In the genomic region with DNA sequence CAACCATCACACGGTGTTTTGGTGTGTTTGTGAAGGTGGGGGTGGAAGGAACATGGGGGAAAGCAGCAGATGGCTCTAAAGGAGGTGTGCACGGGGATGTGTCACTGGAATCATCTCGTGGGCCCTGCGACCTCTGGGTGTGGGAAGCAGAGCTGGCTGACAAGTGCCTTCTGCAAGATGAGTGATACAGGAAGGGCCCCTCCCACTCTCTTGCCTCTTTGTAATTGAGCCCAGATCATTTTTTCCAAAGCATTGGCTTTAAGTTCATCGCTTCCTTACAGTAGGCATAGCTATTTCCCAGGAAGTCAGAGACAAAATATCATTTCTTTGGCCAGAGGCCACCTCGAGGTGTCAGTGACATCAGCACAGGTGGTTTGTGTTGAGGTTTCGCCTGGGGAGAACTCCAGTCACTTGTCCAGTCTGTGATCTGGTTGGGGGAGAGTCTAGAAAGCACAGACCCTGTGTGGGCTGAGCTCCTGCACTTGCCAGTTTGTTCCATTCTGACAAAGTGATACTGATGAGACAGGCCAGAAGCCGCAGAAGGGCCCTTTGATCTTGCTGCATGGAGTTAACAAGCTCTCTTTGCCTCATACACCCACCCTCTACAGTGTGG, we compare ENCODE assay signal across 8 cellular contexts. TPM values are rescaled to one million over a fixed set of nuclear protein-coding genes. Genes with fewer than 3 reads are reported as not detected.
DNase-seq lines count a peak whose midpoint lies in the region; ATAC-seq lines count a peak whose summit lies in the region.

No MANE protein-coding gene starts in this region.

- peaks cover 19% of the 10 kb centered on the region for H3K4me1 Mint-ChIP-seq in T-helper 17 cell
- peaks cover 70% of the 10 kb centered on the region for H3K4me1 Mint-ChIP-seq in activated naive CD8-positive, alpha-beta T cell treated with anti-CD3 and anti-CD28 coated beads, Interleukin-2, amount 50 U/mL, for 24 hours

- peak overlapping the region; percentile 63 for H3K4me3 Mint-ChIP-seq in T-helper 17 cell
- peak overlapping the region; percentile 30 for H3K4me3 Mint-ChIP-seq in activated naive CD8-positive, alpha-beta T cell treated with anti-CD3 and anti-CD28 coated beads, Interleukin-2, amount 50 U/mL, for 24 hours

- no peaks in the 10 kb centered on the region for H3K9me3 Mint-ChIP-seq in activated naive CD8-positive, alpha-beta T cell treated with anti-CD3 and anti-CD28 coated beads, Interleukin-2, amount 50 U/mL, for 24 hours

- DNase-seq in AG08396 (ENCODE audit: low spot score) (peak; percentile 45), T-helper 17 cell (no peak), posterior cingulate gyrus (peak in 8 of 10 donors; percentile 35 to 90 (median 57)), NCI-H1436 (lab: John Stamatoyannopoulos, UW) (no peak), NCI-H187 (lab: John Stamatoyannopoulos, UW) (no peak), SHP77 treated with DMSO at 0.1 percent for 48 hours (lab: John Stamatoyannopoulos, UW) (no peak)
- peak; percentile 73 for DNase-seq in activated naive CD8-positive, alpha-beta T cell treated with anti-CD3 and anti-CD28 coated beads, Interleukin-2, amount 50 U/mL, for 24 hours

- ATAC-seq in T-helper 17 cell: peak; percentile 64
- ATAC-seq in activated naive CD8-positive, alpha-beta T cell treated with anti-CD3 and anti-CD28 coated beads, Interleukin-2, amount 50 U/mL, for 24 hours: peak; percentile 95
- no peak for ATAC-seq in GM19351 (IDR thresholded peaks at IDR 0.05; ENCODE audit: unreplicated experiment)

- intact Hi-C loops in posterior cingulate gyrus (cut with DNase I): no loop called here

- H3K27ac Mint-ChIP-seq in T-helper 17 cell: peak overlapping the region; percentile 71
- H3K27ac Mint-ChIP-seq in activated naive CD8-positive, alpha-beta T cell treated with anti-CD3 and anti-CD28 coated beads, Interleukin-2, amount 50 U/mL, for 24 hours: peak overlapping the region; percentile 93

- H3K9me3 ChIP-seq in T-helper 17 cell (ENCODE audit: control insufficient read depth, low read length, poor library complexity, severe bottlenecking): no peaks in the 10 kb centered on the region

- H3K27me3 Mint-ChIP-seq in T-helper 17 cell: no peaks in the 10 kb centered on the region
- H3K27me3 Mint-ChIP-seq in activated naive CD8-positive, alpha-beta T cell treated with anti-CD3 and anti-CD28 coated beads, Interleukin-2, amount 50 U/mL, for 24 hours: no peaks in the 10 kb centered on the region

- peaks cover 6% of the 10 kb centered on the region for H3K36me3 Mint-ChIP-seq in T-helper 17 cell (ENCODE audit: low read depth)
- H3K36me3 Mint-ChIP-seq in activated naive CD8-positive, alpha-beta T cell treated with anti-CD3 and anti-CD28 coated beads, Interleukin-2, amount 50 U/mL, for 24 hours (ENCODE audit: low read depth): peaks cover 79% of the 10 kb centered on the region

RNA-seq across cellular contexts. Expression of a gene that starts 20.6 kb away (rescaled TPM):
- 10 to 100 TPM; 15.5 to 17.9 TPM for total RNA-seq in T-helper 17 cell

RNA-seq across cellular contexts. Expression of a gene that starts 33.9 kb away (rescaled TPM):
- total RNA-seq in T-helper 17 cell: 10 to 100 TPM; 29.4 to 47.2 TPM

RNA-seq across cellular contexts. Expression of a gene that starts 33.9 kb away (rescaled TPM):
- total RNA-seq in T-helper 17 cell: 10 to 100 TPM; 66.1 to 68.5 TPM

Comparison
In these comparisons a context has a peak if more than half of its experiments do, and no peak if none do; other contexts are left out.
1. DNase-seq: peak in AG08396 (single experiment), activated naive CD8-positive, alpha-beta T cell treated with anti-CD3 and anti-CD28 coated beads, Interleukin-2, amount 50 U/mL, for 24 hours (single experiment) and posterior cingulate gyrus (8 of 10); none in T-helper 17 cell (0 of 3), NCI-H1436 (single experiment), NCI-H187 (0 of 2) and SHP77 treated with DMSO at 0.1 percent for 48 hours (single experiment).